ENCODE assay signal across 8 cellular contexts in genomic region chr11:58576792-58577440, GRCh38. TPM values are rescaled to one million over a fixed set of nuclear protein-coding genes. Genes with fewer than 3 reads are reported as not detected.
A peak's percentile ranks its signal among the peaks of the same experiment; 100 is the strongest.
DNase-seq lines count a peak whose midpoint lies in the region; ATAC-seq, FAIRE-seq and TF ChIP-seq lines count a peak whose summit lies in the region.

No MANE protein-coding gene starts in this region.

- H3K4me1 ChIP-seq in A549 (peaks cover 58% of the 10 kb centered on the region), muscle layer of colon (ENCODE audit: insufficient read depth, low read length) (peaks cover 53% of the 10 kb centered on the region)

- no peak for FAIRE-seq in A549 (lab: Jason Lieb, UNC)

- no peaks in the 10 kb centered on the region for H3K36me3 ChIP-seq in muscle layer of colon (ENCODE audit: insufficient read depth, low read length)

- ATAC-seq in A549 (no peak), GM21367 (IDR thresholded peaks at IDR 0.05; ENCODE audit: unreplicated experiment) (no peak), HG02973 (IDR thresholded peaks at IDR 0.05; ENCODE audit: unreplicated experiment) (no peak)

- POLR2A ChIA-PET in A549 (lab: Yijun Ruan, JAX) (interaction anchor here (0.9 to 2.0 kb wide), 2 partner anchors 13 to 53 kb away, joined by 3 to 4 read pairs; no protein-coding TSS in a partner anchor), GM10248 (lab: Yijun Ruan, JAX) (interaction anchor here (1.8 kb wide), 1 partner anchor 9 kb away, joined by 11 read pairs; no protein-coding TSS in a partner anchor)

- H3K27me3 ChIP-seq in muscle layer of colon (ENCODE audit: control insufficient read depth in 1 of 2, insufficient read depth in 2 of 2, low read length in 2 of 2): no peaks in the 10 kb centered on the region

- 42% methylated on average over 7 of the region's 7 CpGs for WGBS in A549 (ENCODE audit: missing lambda C conversion rate)

- peak; percentile 38; the same call in 2 of the 3 replicates for TF ChIP-seq CTCF in A549 (IDR thresholded peaks at IDR 0.05)
- TF ChIP-seq CTCF in GM10248 (IDR thresholded peaks at IDR 0.05; ENCODE audit: control extremely low read depth, extremely low read depth, low read depth, missing control alignments): peak; percentile 39

- TF ChIP-seq RAD21 in A549 (conservative IDR thresholded peaks at IDR 0.05 in 1 of 2, IDR thresholded peaks at IDR 0.05 in 1 of 2): peak; percentile 42 to 44; a peak in 4 of 5 replicates

- TF ChIP-seq POLR2A in A549 (IDR thresholded peaks at IDR 0.05; ENCODE audit: low read length): no peak

- H3K4me2 ChIP-seq in A549: peak overlapping the region; percentile 87

- peak overlapping the region; percentile 94 for H3K9ac ChIP-seq in muscle layer of colon (ENCODE audit: low read length)

- no peaks in the 10 kb centered on the region for H3K9me3 ChIP-seq in A549
- no peaks in the 10 kb centered on the region for H3K9me3 ChIP-seq in muscle layer of colon (ENCODE audit: low read length)

- H3K27ac ChIP-seq in A549 (peak overlapping the region; percentile 98 to 100), muscle layer of colon (ENCODE audit: low read depth, low read length) (peak overlapping the region; percentile 94)

- H3K4me3 ChIP-seq in A549 (peak overlapping the region; percentile 98), muscle layer of colon (ENCODE audit: low read depth in 1 of 2, low read length in 2 of 2) (peak overlapping the region in 1 of 2 donors; percentile 89)

- peak in 1 of 2 experiments; percentile 23 for DNase-seq in A549 (ENCODE audit: low read depth in 1 of 2, low spot score in 1 of 2)
- no peak for DNase-seq in GM10248 (ENCODE audit: extremely low spot score)
- peak; percentile 63 for DNase-seq in OCI-M1 (lab: John Stamatoyannopoulos, UW)
- peak; percentile 14 to 47 for DNase-seq in dermis microvascular lymphatic vessel endothelial cell (ENCODE audit: low read depth in 2 of 2)
- no peak for DNase-seq in stimulated activated CD4-positive, alpha-beta T cell treated with anti-CD3 and anti-CD28 coated beads, Interleukin-2, amount 100 ng/mL, for 24 hours

- no peak for TF ChIP-seq EP300 in A549 (IDR thresholded peaks at IDR 0.05)

- CTCF ChIA-PET in A549 (lab: Yijun Ruan, JAX) (interaction anchor here (0.6 to 2.5 kb wide), 15 partner anchors 9 to 777 kb away, joined by 3 to 6 read pairs (median 4); no protein-coding TSS in a partner anchor), GM10248 (lab: Yijun Ruan, JAX) (interaction anchor here (0.6 to 3.4 kb wide), 19 partner anchors 9 to 825 kb away, joined by 3 to 40 read pairs (median 5); no protein-coding TSS in a partner anchor)

TF ChIP-seq in A549, 52 proteins besides CTCF, POLR2A, EP300 and RAD21:
- peak; percentile 32; the same call in 1 of the 3 replicates for TF ChIP-seq SMC3 (IDR thresholded peaks at IDR 0.05)
- TF ChIP-seq CHD4 (IDR thresholded peaks at IDR 0.05; ENCODE audit: borderline replicate concordance): no peak
TF ChIP-seq in A549: peak in this region for 1.

RNA-seq across cellular contexts. Expression of gene LPXN, which starts 1.3 kb away (rescaled TPM):
- 6.6 and 6.7 TPM in 2 replicates for polyA plus RNA-seq in A549 (2011; rRNA removed)
- polyA plus RNA-seq in A549 (2012; cell fraction: cytosol; rRNA removed): 1.5 and 2.0 TPM in 2 replicates
- polyA plus RNA-seq in A549 (2012; cell fraction: nucleus; rRNA removed): 2.7 and 4.0 TPM in 2 replicates
- 2.5 to 2.9 TPM (median 2.5 TPM) in 3 replicates for polyA plus RNA-seq in A549 (2017; fragmentation: RNase III; extraction: RNeasy Plus Mini Kit Qiagen cat#74134 plus additional on column Dnase treatment)
- polyA minus RNA-seq in A549 (2011; rRNA and poly(A)+ RNA removed): 7.3 and 9.7 TPM in 2 replicates
- 2.0 and 2.4 TPM in 2 replicates for total RNA-seq in dermis microvascular lymphatic vessel endothelial cell

RNA-seq across cellular contexts. Expression of gene ZFP91, which starts 1.9 kb away (rescaled TPM):
- polyA plus RNA-seq in A549 (2011; rRNA removed) (52.3 and 66.9 TPM in 2 replicates), A549 (2017; fragmentation: RNase III; extraction: RNeasy Plus Mini Kit Qiagen cat#74134 plus additional on column Dnase treatment) (45.0 to 48.5 TPM (median 47.7 TPM) in 3 replicates)
- 10.7 and 12.2 TPM in 2 replicates for polyA plus RNA-seq in A549 (2012; cell fraction: cytosol; rRNA removed)
- 5.8 and 10.0 TPM in 2 replicates for polyA plus RNA-seq in A549 (2012; cell fraction: nucleus; rRNA removed)
- 35.4 and 38.3 TPM in 2 replicates for polyA minus RNA-seq in A549 (2011; rRNA and poly(A)+ RNA removed)
- total RNA-seq in dermis microvascular lymphatic vessel endothelial cell: 35.2 and 35.3 TPM in 2 replicates

RNA-seq across cellular contexts. Expression of gene CNTF, which starts 45.5 kb away (rescaled TPM):
- polyA plus RNA-seq in A549 (2011; rRNA removed) (1.3 and 1.8 TPM in 2 replicates), A549 (2017; fragmentation: RNase III; extraction: RNeasy Plus Mini Kit Qiagen cat#74134 plus additional on column Dnase treatment) (0.91 to 1.3 TPM (median 1.2 TPM) in 3 replicates)
- polyA plus RNA-seq in A549 (2012; cell fraction: cytosol; rRNA removed): 0.33 and 0.49 TPM in 2 replicates
- polyA plus RNA-seq in A549 (2012; cell fraction: nucleus; rRNA removed): 2.1 and 2.8 TPM in 2 replicates
- polyA minus RNA-seq in A549 (2011; rRNA and poly(A)+ RNA removed): 3.7 and 5.0 TPM in 2 replicates
- 1.2 and 1.3 TPM in 2 replicates for total RNA-seq in dermis microvascular lymphatic vessel endothelial cell

Comparison
In these comparisons a context has a peak if more than half of its experiments do, and no peak if none do; other contexts are left out.
1. DNase-seq: peak in OCI-M1 (single experiment) and dermis microvascular lymphatic vessel endothelial cell (2 of 2); none in GM10248 (single experiment) and stimulated activated CD4-positive, alpha-beta T cell treated with anti-CD3 and anti-CD28 coated beads, Interleukin-2, amount 100 ng/mL, for 24 hours (0 of 2).